Comparison of ENCODE assay signal across 9 cellular contexts in genomic region chr5:168393773-168394172, GRCh38.
"Had no signal": no experiment of that assay in that cellular context is flagged by ENCODE, and none has a peak within 500 bp of the region (broad histone marks: within the 10 kb centered on the region; RNA-seq: fewer than 3 reads in every experiment).

No MANE protein-coding gene starts in this region.

- ATAC-seq: HCT116, K562 had no signal

- H3K27ac ChIP-seq: GM23248, HL-60 had no signal

- FAIRE-seq: K562 had no signal

- DNase-seq: GM23248, GOT3, H7, IMR-90, KG1 had no signal

- H3K4me3 ChIP-seq: GM23248, HAP-1, K562 had no signal

- H3K9me3 ChIP-seq: HAP-1 had no signal

- H3K4me1 ChIP-seq: HAP-1 had no signal

- H2AFZ ChIP-seq: GM23248 had no signal

- H3K9ac ChIP-seq: GM23248 had no signal
